In genomic region chr5:73770172-73770571, GRCh38 we compare ENCODE assay signal across 20 cellular contexts.
"Had no signal": no experiment of that assay in that cellular context is flagged by ENCODE, and none has a peak within 500 bp of the region (broad histone marks: within the 10 kb centered on the region; RNA-seq: fewer than 3 reads in every experiment).

No MANE protein-coding gene starts in this region.

- DNase-seq: activated B cell treated with CpG ODN at 0.5 μM for 24 hours; activated CD4-positive, alpha-beta memory T cell treated with anti-CD3 and anti-CD28 coated beads for 36 hours; activated CD4-positive, alpha-beta T cell treated with anti-CD3 and anti-CD28 coated beads, Interleukin-2, amount 10 ng/mL, durations not matched to agents 7 days and 5 days; activated CD8-positive, alpha-beta memory T cell treated with anti-CD3 and anti-CD28 coated beads for 24 hours; activated effector memory CD4-positive, alpha-beta T cell treated with anti-CD3 and anti-CD28 coated beads, Interleukin-2, amount 50 U/mL, for 16 hours; activated naive CD4-positive, alpha-beta T cell treated with anti-CD3 and anti-CD28 coated beads for 36 hours; activated T-cell treated with anti-CD3 and anti-CD28 coated beads, Interleukin-2, amount 50 U/mL, for 4 hours; amygdala; NCI-H1092; NCI-H1417 treated with DMSO at 0.1 percent for 48 hours; NCI-H1694; NCI-H2029; NCI-H2107; NCI-H2171 treated with DMSO at 0.1 percent for 48 hours; SHP77 treated with DMSO at 0.1 percent for 48 hours; T-helper 17 cell; T-helper 9 cell had no signal

- ATAC-seq: activated T-cell treated with anti-CD3 and anti-CD28 coated beads, Interleukin-2, amount 50 U/mL, for 4 hours; T-helper 17 cell had no signal

- FAIRE-seq: astrocyte, RCC 7860 had no signal

- H3K27ac ChIP-seq: KMS-11 had no signal

- H3K4me2 ChIP-seq: KMS-11 had no signal

- H3K9ac ChIP-seq: KMS-11 had no signal
